In genomic region chr20:32672982-32673727, GRCh38 we compare ENCODE assay signal across 1 cellular context.
TF ChIP-seq lines count a peak whose summit lies in the region.

No MANE protein-coding gene starts in this region.

TF ChIP-seq in HepG2, 621 proteins besides CTCF, POLR2A, EP300 and RAD21 (continued from another document and continues in another):
- TF ChIP-seq IRF9 (CRISPR knock-in tag; IDR thresholded peaks at IDR 0.05; ENCODE audit: borderline replicate concordance) (peak; percentile 32; the same call in 1 of the 2 replicates), RFX5 (IDR thresholded peaks at IDR 0.05; ENCODE audit: low read depth, low read length) (no peak), ZMYM4 (CRISPR knock-in tag; IDR thresholded peaks at IDR 0.05) (peak; percentile 22; the same call in 1 of the 2 replicates), GATAD2A (CRISPR knock-in tag; IDR thresholded peaks at IDR 0.05) (0 out of 2 replicates have a peak, but pooled peaks have one; percentile 7), FOXK2 (IDR thresholded peaks at IDR 0.05) (no peak), ZFY (CRISPR knock-in tag; IDR thresholded peaks at IDR 0.05) (peak; percentile 67), GTF3A (CRISPR knock-in tag; conservative IDR thresholded peaks at IDR 0.05) (no peak), ZNF205 (CRISPR knock-in tag; IDR thresholded peaks at IDR 0.05) (no peak), ZNF333 (CRISPR knock-in tag; IDR thresholded peaks at IDR 0.05; ENCODE audit: borderline replicate concordance) (0 out of 2 replicates have a peak, but pooled peaks have one; percentile 64), ZFP82 (CRISPR knock-in tag; IDR thresholded peaks at IDR 0.05; ENCODE audit: borderline replicate concordance) (no peak), SMARCE1 (IDR thresholded peaks at IDR 0.05; ENCODE audit: borderline replicate concordance) (no peak), ZNF710 (CRISPR knock-in tag; IDR thresholded peaks at IDR 0.05; ENCODE audit: borderline replicate concordance) (no peak), ZFP90 (CRISPR knock-in tag; IDR thresholded peaks at IDR 0.05; ENCODE audit: borderline replicate concordance) (peak; percentile 34; the same call in 1 of the 2 replicates), BCL6 (CRISPR knock-in tag; IDR thresholded peaks at IDR 0.05) (no peak), TCF7L2 (IDR thresholded peaks at IDR 0.05; ENCODE audit: low read depth, low read length) (no peak), ZEB1 (IDR thresholded peaks at IDR 0.05; ENCODE audit: insufficient replicate concordance, low read depth) (no peak), MTA1 (CRISPR knock-in tag; IDR thresholded peaks at IDR 0.05; ENCODE audit: borderline replicate concordance) (peak; percentile 77; the same call in 1 of the 2 replicates), ZSCAN29 (CRISPR knock-in tag; conservative IDR thresholded peaks at IDR 0.05) (0 out of 2 replicates have a peak, but pooled peaks have one; percentile 34), DMAP1 (CRISPR knock-in tag; IDR thresholded peaks at IDR 0.05) (peak; percentile 17; the same call in 1 of the 2 replicates), ZNF232 (CRISPR knock-in tag; IDR thresholded peaks at IDR 0.05; ENCODE audit: borderline replicate concordance) (0 out of 2 replicates have a peak, but pooled peaks have one; percentile 19), KLF9 (CRISPR knock-in tag; IDR thresholded peaks at IDR 0.05; ENCODE audit: low read depth) (peak; percentile 19; the same call in 1 of the 2 replicates), FOXC1 (CRISPR knock-in tag; IDR thresholded peaks at IDR 0.05; ENCODE audit: borderline replicate concordance) (0 out of 2 replicates have a peak, but pooled peaks have one; percentile 19), HNRNPLL (IDR thresholded peaks at IDR 0.05; ENCODE audit: low read depth, low read length, poor library complexity, severe bottlenecking) (peak; percentile 17)
- TF ChIP-seq, protein P1, sequence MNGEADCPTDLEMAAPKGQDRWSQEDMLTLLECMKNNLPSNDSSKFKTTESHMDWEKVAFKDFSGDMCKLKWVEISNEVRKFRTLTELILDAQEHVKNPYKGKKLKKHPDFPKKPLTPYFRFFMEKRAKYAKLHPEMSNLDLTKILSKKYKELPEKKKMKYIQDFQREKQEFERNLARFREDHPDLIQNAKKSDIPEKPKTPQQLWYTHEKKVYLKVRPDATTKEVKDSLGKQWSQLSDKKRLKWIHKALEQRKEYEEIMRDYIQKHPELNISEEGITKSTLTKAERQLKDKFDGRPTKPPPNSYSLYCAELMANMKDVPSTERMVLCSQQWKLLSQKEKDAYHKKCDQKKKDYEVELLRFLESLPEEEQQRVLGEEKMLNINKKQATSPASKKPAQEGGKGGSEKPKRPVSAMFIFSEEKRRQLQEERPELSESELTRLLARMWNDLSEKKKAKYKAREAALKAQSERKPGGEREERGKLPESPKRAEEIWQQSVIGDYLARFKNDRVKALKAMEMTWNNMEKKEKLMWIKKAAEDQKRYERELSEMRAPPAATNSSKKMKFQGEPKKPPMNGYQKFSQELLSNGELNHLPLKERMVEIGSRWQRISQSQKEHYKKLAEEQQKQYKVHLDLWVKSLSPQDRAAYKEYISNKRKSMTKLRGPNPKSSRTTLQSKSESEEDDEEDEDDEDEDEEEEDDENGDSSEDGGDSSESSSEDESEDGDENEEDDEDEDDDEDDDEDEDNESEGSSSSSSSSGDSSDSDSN (CRISPR knock-in tag; IDR thresholded peaks at IDR 0.05), result no peak; the same call in 1 of the 2 replicates
- TF ChIP-seq, protein P2, sequence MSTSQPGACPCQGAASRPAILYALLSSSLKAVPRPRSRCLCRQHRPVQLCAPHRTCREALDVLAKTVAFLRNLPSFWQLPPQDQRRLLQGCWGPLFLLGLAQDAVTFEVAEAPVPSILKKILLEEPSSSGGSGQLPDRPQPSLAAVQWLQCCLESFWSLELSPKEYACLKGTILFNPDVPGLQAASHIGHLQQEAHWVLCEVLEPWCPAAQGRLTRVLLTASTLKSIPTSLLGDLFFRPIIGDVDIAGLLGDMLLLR (CRISPR knock-in tag; IDR thresholded peaks at IDR 0.05), result peak; percentile 32; the same call in 1 of the 2 replicates
- TF ChIP-seq, protein P3, sequence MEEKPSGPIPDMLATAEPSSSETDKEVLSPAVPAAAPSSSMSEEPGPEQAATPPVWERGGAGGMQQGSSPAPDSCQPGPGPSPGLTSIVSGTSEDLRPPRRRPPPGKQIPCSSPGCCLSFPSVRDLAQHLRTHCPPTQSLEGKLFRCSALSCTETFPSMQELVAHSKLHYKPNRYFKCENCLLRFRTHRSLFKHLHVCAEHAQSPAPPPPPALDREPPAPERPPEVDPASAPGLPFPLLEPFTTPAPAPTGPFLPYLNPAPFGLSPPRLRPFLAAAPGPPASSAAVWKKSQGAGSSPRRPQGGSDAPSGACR (CRISPR knock-in tag; IDR thresholded peaks at IDR 0.05), result 0 out of 2 replicates have a peak, but pooled peaks have one; percentile 61
- TF ChIP-seq, protein P4, sequence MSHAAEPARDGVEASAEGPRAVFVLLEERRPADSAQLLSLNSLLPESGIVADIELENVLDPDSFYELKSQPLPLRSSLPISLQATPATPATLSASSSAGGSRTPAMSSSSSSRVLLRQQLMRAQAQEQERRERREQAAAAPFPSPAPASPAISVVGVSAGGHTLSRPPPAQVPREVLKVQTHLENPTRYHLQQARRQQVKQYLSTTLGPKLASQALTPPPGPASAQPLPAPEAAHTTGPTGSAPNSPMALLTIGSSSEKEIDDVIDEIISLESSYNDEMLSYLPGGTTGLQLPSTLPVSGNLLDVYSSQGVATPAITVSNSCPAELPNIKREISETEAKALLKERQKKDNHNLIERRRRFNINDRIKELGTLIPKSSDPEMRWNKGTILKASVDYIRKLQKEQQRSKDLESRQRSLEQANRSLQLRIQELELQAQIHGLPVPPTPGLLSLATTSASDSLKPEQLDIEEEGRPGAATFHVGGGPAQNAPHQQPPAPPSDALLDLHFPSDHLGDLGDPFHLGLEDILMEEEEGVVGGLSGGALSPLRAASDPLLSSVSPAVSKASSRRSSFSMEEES (CRISPR knock-in tag; IDR thresholded peaks at IDR 0.05), result no peak
- TF ChIP-seq, protein P5, sequence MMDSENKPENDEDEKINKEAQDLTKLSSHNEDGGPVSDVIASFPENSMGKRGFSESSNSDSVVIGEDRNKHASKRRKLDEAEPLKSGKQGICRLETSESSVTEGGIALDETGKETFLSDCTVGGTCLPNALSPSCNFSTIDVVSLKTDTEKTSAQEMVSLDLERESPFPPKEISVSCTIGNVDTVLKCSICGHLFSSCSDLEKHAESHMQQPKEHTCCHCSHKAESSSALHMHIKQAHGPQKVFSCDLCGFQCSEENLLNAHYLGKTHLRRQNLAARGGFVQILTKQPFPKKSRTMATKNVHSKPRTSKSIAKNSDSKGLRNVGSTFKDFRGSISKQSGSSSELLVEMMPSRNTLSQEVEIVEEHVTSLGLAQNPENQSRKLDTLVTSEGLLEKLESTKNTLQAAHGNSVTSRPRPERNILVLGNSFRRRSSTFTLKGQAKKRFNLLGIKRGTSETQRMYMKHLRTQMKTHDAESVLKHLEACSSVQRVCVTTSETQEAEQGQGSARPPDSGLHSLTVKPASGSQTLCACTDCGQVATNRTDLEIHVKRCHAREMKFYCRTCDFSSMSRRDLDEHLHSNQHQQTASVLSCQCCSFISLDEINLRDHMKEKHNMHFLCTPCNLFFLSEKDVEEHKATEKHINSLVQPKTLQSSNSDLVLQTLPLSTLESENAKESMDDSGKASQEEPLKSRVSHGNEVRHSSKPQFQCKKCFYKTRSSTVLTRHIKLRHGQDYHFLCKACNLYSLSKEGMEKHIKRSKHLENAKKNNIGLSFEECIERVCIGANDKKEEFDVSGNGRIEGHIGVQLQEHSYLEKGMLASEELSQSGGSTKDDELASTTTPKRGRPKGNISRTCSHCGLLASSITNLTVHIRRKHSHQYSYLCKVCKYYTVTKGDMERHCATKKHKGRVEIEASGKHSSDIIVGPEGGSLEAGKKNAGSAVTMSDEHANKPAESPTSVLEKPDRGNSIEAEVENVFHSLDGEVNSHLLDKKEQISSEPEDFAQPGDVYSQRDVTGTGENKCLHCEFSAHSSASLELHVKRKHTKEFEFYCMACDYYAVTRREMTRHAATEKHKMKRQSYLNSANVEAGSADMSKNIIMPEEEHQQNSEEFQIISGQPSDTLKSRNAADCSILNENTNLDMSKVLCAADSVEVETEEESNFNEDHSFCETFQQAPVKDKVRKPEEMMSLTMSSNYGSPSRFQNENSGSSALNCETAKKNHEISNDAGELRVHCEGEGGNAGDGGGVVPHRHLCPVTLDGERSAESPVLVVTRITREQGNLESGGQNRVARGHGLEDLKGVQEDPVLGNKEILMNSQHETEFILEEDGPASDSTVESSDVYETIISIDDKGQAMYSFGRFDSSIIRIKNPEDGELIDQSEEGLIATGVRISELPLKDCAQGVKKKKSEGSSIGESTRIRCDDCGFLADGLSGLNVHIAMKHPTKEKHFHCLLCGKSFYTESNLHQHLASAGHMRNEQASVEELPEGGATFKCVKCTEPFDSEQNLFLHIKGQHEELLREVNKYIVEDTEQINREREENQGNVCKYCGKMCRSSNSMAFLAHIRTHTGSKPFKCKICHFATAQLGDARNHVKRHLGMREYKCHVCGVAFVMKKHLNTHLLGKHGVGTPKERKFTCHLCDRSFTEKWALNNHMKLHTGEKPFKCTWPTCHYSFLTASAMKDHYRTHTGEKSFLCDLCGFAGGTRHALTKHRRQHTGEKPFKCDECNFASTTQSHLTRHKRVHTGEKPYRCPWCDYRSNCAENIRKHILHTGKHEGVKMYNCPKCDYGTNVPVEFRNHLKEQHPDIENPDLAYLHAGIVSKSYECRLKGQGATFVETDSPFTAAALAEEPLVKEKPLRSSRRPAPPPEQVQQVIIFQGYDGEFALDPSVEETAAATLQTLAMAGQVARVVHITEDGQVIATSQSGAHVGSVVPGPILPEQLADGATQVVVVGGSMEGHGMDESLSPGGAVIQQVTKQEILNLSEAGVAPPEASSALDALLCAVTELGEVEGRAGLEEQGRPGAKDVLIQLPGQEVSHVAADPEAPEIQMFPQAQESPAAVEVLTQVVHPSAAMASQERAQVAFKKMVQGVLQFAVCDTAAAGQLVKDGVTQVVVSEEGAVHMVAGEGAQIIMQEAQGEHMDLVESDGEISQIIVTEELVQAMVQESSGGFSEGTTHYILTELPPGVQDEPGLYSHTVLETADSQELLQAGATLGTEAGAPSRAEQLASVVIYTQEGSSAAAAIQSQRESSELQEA (CRISPR knock-in tag; IDR thresholded peaks at IDR 0.05; ENCODE audit: not compliant biosample characterization), result no peak
- TF ChIP-seq, protein P6, sequence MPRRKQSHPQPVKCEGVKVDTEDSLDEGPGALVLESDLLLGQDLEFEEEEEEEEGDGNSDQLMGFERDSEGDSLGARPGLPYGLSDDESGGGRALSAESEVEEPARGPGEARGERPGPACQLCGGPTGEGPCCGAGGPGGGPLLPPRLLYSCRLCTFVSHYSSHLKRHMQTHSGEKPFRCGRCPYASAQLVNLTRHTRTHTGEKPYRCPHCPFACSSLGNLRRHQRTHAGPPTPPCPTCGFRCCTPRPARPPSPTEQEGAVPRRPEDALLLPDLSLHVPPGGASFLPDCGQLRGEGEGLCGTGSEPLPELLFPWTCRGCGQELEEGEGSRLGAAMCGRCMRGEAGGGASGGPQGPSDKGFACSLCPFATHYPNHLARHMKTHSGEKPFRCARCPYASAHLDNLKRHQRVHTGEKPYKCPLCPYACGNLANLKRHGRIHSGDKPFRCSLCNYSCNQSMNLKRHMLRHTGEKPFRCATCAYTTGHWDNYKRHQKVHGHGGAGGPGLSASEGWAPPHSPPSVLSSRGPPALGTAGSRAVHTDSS (CRISPR knock-in tag; conservative IDR thresholded peaks at IDR 0.05), result no peak
- TF ChIP-seq, protein P7, sequence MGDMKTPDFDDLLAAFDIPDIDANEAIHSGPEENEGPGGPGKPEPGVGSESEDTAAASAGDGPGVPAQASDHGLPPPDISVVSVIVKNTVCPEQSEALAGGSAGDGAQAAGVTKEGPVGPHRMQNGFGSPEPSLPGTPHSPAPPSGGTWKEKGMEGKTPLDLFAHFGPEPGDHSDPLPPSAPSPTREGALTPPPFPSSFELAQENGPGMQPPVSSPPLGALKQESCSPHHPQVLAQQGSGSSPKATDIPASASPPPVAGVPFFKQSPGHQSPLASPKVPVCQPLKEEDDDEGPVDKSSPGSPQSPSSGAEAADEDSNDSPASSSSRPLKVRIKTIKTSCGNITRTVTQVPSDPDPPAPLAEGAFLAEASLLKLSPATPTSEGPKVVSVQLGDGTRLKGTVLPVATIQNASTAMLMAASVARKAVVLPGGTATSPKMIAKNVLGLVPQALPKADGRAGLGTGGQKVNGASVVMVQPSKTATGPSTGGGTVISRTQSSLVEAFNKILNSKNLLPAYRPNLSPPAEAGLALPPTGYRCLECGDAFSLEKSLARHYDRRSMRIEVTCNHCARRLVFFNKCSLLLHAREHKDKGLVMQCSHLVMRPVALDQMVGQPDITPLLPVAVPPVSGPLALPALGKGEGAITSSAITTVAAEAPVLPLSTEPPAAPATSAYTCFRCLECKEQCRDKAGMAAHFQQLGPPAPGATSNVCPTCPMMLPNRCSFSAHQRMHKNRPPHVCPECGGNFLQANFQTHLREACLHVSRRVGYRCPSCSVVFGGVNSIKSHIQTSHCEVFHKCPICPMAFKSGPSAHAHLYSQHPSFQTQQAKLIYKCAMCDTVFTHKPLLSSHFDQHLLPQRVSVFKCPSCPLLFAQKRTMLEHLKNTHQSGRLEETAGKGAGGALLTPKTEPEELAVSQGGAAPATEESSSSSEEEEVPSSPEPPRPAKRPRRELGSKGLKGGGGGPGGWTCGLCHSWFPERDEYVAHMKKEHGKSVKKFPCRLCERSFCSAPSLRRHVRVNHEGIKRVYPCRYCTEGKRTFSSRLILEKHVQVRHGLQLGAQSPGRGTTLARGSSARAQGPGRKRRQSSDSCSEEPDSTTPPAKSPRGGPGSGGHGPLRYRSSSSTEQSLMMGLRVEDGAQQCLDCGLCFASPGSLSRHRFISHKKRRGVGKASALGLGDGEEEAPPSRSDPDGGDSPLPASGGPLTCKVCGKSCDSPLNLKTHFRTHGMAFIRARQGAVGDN (CRISPR knock-in tag; IDR thresholded peaks at IDR 0.05), result peak; percentile 90
